9 cellular contexts compared by ENCODE assay signal in the genomic region with DNA sequence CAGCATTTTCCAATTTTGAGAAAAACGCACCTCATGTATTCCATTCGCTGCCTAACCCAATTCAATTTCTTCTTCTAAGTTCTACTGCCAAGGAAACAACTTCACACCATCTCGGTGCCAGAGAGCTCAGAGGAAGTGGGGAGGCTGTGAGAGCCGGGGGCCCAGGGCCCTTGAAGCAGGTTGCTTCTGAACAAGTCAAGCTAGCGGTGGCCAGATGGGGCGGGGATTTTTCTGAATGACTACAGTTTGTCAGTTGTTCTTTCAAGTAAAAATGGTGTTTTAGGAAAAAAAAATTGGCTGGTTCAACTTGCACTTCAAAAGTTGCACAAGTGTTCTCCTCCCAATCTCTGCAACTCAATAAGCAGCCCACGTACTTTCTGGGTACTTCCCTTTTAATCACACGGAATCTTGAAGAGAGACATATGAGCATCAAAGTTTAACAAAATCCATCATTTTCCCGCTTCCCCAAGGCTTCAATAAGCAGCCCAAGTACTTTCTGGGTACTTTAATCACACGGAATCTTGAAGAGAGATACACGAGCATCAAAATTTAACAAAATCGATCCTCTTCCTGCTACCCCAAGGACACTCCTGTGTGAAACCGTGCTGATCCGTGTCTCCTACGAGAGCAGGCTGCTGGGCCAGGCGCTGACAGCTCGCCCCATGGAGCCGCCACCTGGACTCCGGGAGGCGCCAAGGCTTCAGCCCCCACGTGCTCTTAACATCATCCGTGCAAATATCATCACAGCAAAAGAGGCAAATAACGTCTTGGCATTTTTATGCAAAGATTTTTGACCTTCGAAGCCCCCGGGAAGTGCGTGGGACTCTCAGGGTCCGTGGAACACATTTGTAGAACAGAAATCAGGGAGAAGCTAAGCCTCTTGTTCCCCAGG.
DNase-seq lines count a peak whose midpoint lies in the region; ATAC-seq, FAIRE-seq and TF ChIP-seq lines count a peak whose summit lies in the region.
"Had no signal": no experiment of that assay in that cellular context is flagged by ENCODE, and none has a peak within 500 bp of the region (broad histone marks: within the 10 kb centered on the region; RNA-seq: fewer than 3 reads in every experiment).

No MANE protein-coding gene starts in this region.

- H3K9me3 Mint-ChIP-seq in activated CD8-positive, alpha-beta T cell treated with anti-CD3 and anti-CD28 coated beads, Interleukin-2, amount 10 ng/mL, durations not matched to agents 7 days and 5 days (ENCODE audit: insufficient read depth) = no peaks in the 10 kb centered on the region

- ATAC-seq in HepG2 (peak; percentile 60), right lobe of liver (no peak), left lobe of liver (peak; percentile 29)
- peak; percentile 15 for ATAC-seq in activated CD8-positive, alpha-beta T cell treated with anti-CD3 and anti-CD28 coated beads, Interleukin-2, amount 10 ng/mL, durations not matched to agents 7 days and 5 days

- TF ChIP-seq POLR2A in HepG2 (IDR thresholded peaks at IDR 0.05; ENCODE audit: insufficient read depth in 1 of 2, low read depth in 2 of 2, low read length in 2 of 2) (no peak), right lobe of liver (IDR thresholded peaks at IDR 0.05) (no peak)

- no peak for FAIRE-seq in HepG2 (lab: Jason Lieb, UNC)

- WGBS in HepG2 (ENCODE audit: low lambda C conversion rate) = 13% methylated on average over 25 of the region's 27 CpGs
- WGBS in right lobe of liver (ENCODE audit: insufficient coverage, low coverage, low lambda C conversion rate, missing lambda C conversion rate) = 43% methylated on average over 27 of the region's 27 CpGs

- no peak for TF ChIP-seq EP300 in HepG2 (IDR thresholded peaks at IDR 0.05; ENCODE audit: low read depth in 2 of 2, low read length in 2 of 2)
- no peak for TF ChIP-seq EP300 in HepG2 (CRISPR knock-in tag; IDR thresholded peaks at IDR 0.05; ENCODE audit: borderline replicate concordance)

- H3K4me1 ChIP-seq in HepG2 (ENCODE audit: insufficient read depth, low read length) (no peaks in the 10 kb centered on the region), right lobe of liver (no peaks in the 10 kb centered on the region)

- H3K27ac ChIP-seq in HepG2 (ENCODE audit: extremely low read length, insufficient read depth, low read length) = no peak overlapping the region
- no peak overlapping the region for H3K27ac ChIP-seq in right lobe of liver
- H3K27ac ChIP-seq: neutrophil had no signal

- H3K27me3 ChIP-seq in HepG2 (ENCODE audit: control insufficient read depth in 1 of 2, insufficient read depth in 2 of 2, low read length in 2 of 2) = peaks cover 10 to 66% of the 10 kb centered on the region in 2 experiments
- H3K27me3 ChIP-seq in right lobe of liver = peaks cover 0 to 10% of the 10 kb centered on the region in 2 donors

- POLR2A ChIA-PET in HepG2 (lab: Yijun Ruan, JAX) = no interaction called here
- POLR2A ChIA-PET in activated CD8-positive, alpha-beta T cell treated with anti-CD3 and anti-CD28 coated beads, Interleukin-2, amount 10 ng/mL, durations not matched to agents 7 days and 5 days (lab: Charles Lee) = no interaction called here

- H3K4me3 Mint-ChIP-seq in activated CD8-positive, alpha-beta T cell treated with anti-CD3 and anti-CD28 coated beads, Interleukin-2, amount 10 ng/mL, durations not matched to agents 7 days and 5 days = no peak overlapping the region

- H3K4me2 ChIP-seq in HepG2 (ENCODE audit: low read depth, low read length) = no peak overlapping the region

- TF ChIP-seq RAD21 in HepG2 (CRISPR knock-in tag; IDR thresholded peaks at IDR 0.05) = no peak

- H3K27ac Mint-ChIP-seq in activated CD8-positive, alpha-beta T cell treated with anti-CD3 and anti-CD28 coated beads, Interleukin-2, amount 10 ng/mL, durations not matched to agents 7 days and 5 days = no peak overlapping the region

- H3K36me3 ChIP-seq in HepG2 (replicated peaks in 1 of 2; ENCODE audit: control insufficient read depth in 1 of 2, insufficient read depth in 2 of 2, low read length in 2 of 2) (no peaks in the 10 kb centered on the region), right lobe of liver (no peaks in the 10 kb centered on the region)
- H3K36me3 ChIP-seq: neutrophil had no signal

- peaks cover 3% of the 10 kb centered on the region for H3K4me1 Mint-ChIP-seq in activated CD8-positive, alpha-beta T cell treated with anti-CD3 and anti-CD28 coated beads, Interleukin-2, amount 10 ng/mL, durations not matched to agents 7 days and 5 days (ENCODE audit: low read depth)

- DNase-seq in HepG2 (ENCODE audit: low spot score) (no peak), right lobe of liver (no peak), left lobe of liver (ENCODE audit: low spot score) (no peak), KG1 (lab: John Stamatoyannopoulos, UW) (no peak), midbrain (lab: John Stamatoyannopoulos, UW) (no peak), RKO (ENCODE audit: low spot score) (no peak), glomerular visceral epithelial cell (ENCODE audit: extremely low spot score) (no peak)
- DNase-seq in activated CD8-positive, alpha-beta T cell treated with anti-CD3 and anti-CD28 coated beads, Interleukin-2, amount 10 ng/mL, durations not matched to agents 7 days and 5 days = no peak

- no peaks in the 10 kb centered on the region for H3K79me2 ChIP-seq in HepG2 (ENCODE audit: insufficient read depth, low read length)

- BruUV-seq in HepG2 (replicated peaks; lab: Mats Ljungman, UMichigan) = no TSS peak

- TF ChIP-seq CTCF in HepG2 (CRISPR knock-in tag; IDR thresholded peaks at IDR 0.05) (no peak), right lobe of liver (IDR thresholded peaks at IDR 0.05) (no peak)

- H3K4me3 ChIP-seq in HepG2 (replicated peaks in 1 of 3; ENCODE audit: insufficient read depth in 1 of 3, low read depth in 2 of 3, low read length in 3 of 3) = no peak overlapping the region
- no peak overlapping the region for H3K4me3 ChIP-seq in right lobe of liver

- H3K9ac ChIP-seq in HepG2 (ENCODE audit: insufficient read depth, low read depth, low read length) = no peak overlapping the region

- H3K36me3 Mint-ChIP-seq in activated CD8-positive, alpha-beta T cell treated with anti-CD3 and anti-CD28 coated beads, Interleukin-2, amount 10 ng/mL, durations not matched to agents 7 days and 5 days (ENCODE audit: low read depth) = no peaks in the 10 kb centered on the region

- intact Hi-C loops in HepG2 (cut with micrococcal nuclease; ENCODE audit: unreplicated experiment) (loop anchor here (1.0 kb wide), 1 partner anchor 120 kb away; no protein-coding TSS in a partner anchor), right lobe of liver (cut with DNase I) (loop anchor here (5.0 to 10.0 kb wide), 3 partner anchors 117 to 395 kb away; no protein-coding TSS in a partner anchor)

- CTCF ChIA-PET in HepG2 (lab: Yijun Ruan, JAX; ENCODE audit: low intra/inter-chr PET ratio, low total read pairs) = interaction anchor here (2.0 to 2.4 kb wide), 2 partner anchors 120 to 410 kb away, joined by 11 to 16 read pairs; no protein-coding TSS in a partner anchor
- CTCF ChIA-PET in activated CD8-positive, alpha-beta T cell treated with anti-CD3 and anti-CD28 coated beads, Interleukin-2, amount 10 ng/mL, durations not matched to agents 7 days and 5 days (lab: Charles Lee) = interaction anchor here (0.8 to 2.2 kb wide), 6 partner anchors 10 to 410 kb away, joined by 3 to 19 read pairs (median 6); no protein-coding TSS in a partner anchor

- no peak overlapping the region for H2AFZ ChIP-seq in HepG2 (ENCODE audit: low read length)

- H3K27me3 Mint-ChIP-seq in activated CD8-positive, alpha-beta T cell treated with anti-CD3 and anti-CD28 coated beads, Interleukin-2, amount 10 ng/mL, durations not matched to agents 7 days and 5 days (ENCODE audit: low read depth) = peaks cover 53% of the 10 kb centered on the region

- H3K9me3 ChIP-seq in HepG2 (ENCODE audit: low read length) (no peaks in the 10 kb centered on the region), right lobe of liver (no peaks in the 10 kb centered on the region)
- H3K9me3 ChIP-seq: neutrophil had no signal

- no peaks in the 10 kb centered on the region for H4K20me1 ChIP-seq in HepG2 (ENCODE audit: insufficient read depth, low read length)

- in situ Hi-C loops in HepG2 (cut with HindIII; ENCODE audit: extremely low pct_ligation_motif_present, low pct_unique_long_range_greater_than_20kb) = loop anchor here (5.0 to 10.0 kb wide), 2 partner anchors 117 to 415 kb away; no protein-coding TSS in a partner anchor

TF ChIP-seq in HepG2, 621 proteins besides CTCF, POLR2A, EP300 and RAD21:
- TF ChIP-seq MTF2 (CRISPR knock-in tag; IDR thresholded peaks at IDR 0.05; ENCODE audit: borderline replicate concordance) (0 out of 2 replicates have a peak, but pooled peaks have one; percentile 29), FOXC1 (CRISPR knock-in tag; IDR thresholded peaks at IDR 0.05; ENCODE audit: borderline replicate concordance) (0 out of 2 replicates have a peak, but pooled peaks have one; percentile 43), ZFYVE20 (CRISPR knock-in tag; IDR thresholded peaks at IDR 0.05; ENCODE audit: borderline replicate concordance, low read depth) (no peak), HDAC2 (CRISPR knock-in tag; IDR thresholded peaks at IDR 0.05) (no peak), ARNTL (CRISPR knock-in tag; IDR thresholded peaks at IDR 0.05) (no peak), EZH2 (conservative IDR thresholded peaks at IDR 0.05; ENCODE audit: low read depth, low read length) (0 out of 2 replicates have a peak, but pooled peaks have one; percentile 43)

Comparison
In these comparisons a context has a peak if more than half of its experiments do, and no peak if none do; other contexts are left out.
1. ATAC-seq: peak in HepG2 (single experiment), activated CD8-positive, alpha-beta T cell treated with anti-CD3 and anti-CD28 coated beads, Interleukin-2, amount 10 ng/mL, durations not matched to agents 7 days and 5 days (single experiment) and left lobe of liver (single experiment); none in right lobe of liver (0 of 4).